ENCODE assay signal across 9 cellular contexts in genomic region chr3:129023909-129024308, GRCh38. TPM values are rescaled to one million over a fixed set of nuclear protein-coding genes. Genes with fewer than 3 reads are reported as not detected.
A peak's percentile ranks its signal among the peaks of the same experiment; 100 is the strongest.
DNase-seq lines count a peak whose midpoint lies in the region; ATAC-seq and TF ChIP-seq lines count a peak whose summit lies in the region.
"Had no signal": no experiment of that assay in that cellular context is flagged by ENCODE, and none has a peak within 500 bp of the region (broad histone marks: within the 10 kb centered on the region; RNA-seq: fewer than 3 reads in every experiment).

No MANE protein-coding gene starts in this region.

- H3K9me3 ChIP-seq in heart right ventricle (no peaks in the 10 kb centered on the region), right atrium auricular region (no peaks in the 10 kb centered on the region), upper lobe of right lung (no peaks in the 10 kb centered on the region)

- H3K27ac ChIP-seq in heart right ventricle (peak overlapping the region in 9 of 10 donors; percentile 7 to 93 (median 72)), right atrium auricular region (no peak overlapping the region), upper lobe of right lung (peak overlapping the region; percentile 72)

- whole genome bisulfite sequencing in heart right ventricle, 2 donors = 73 to 81% methylated on average over 2 of the region's 2 CpGs

- ATAC-seq in heart right ventricle (no peak), esophagus mucosa (peak; percentile 29), upper lobe of right lung (no peak), GM21528 (IDR thresholded peaks at IDR 0.05; ENCODE audit: low FRiP score, unreplicated experiment) (no peak)

- TF ChIP-seq CTCF in heart right ventricle (IDR thresholded peaks at IDR 0.05) = peak in 5 of 9 donors; percentile 9 to 42 (median 22)
- TF ChIP-seq CTCF in right atrium auricular region (IDR thresholded peaks at IDR 0.05) = peak in 1 of 2 donors; percentile 44
- peak; percentile 11 for TF ChIP-seq CTCF in upper lobe of right lung (IDR thresholded peaks at IDR 0.05)
- no peak for TF ChIP-seq CTCF in GM10266 (IDR thresholded peaks at IDR 0.05; ENCODE audit: control insufficient read depth, insufficient read depth, low read depth, missing control alignments)

- H3K4me3 ChIP-seq in heart right ventricle (no peak overlapping the region), right atrium auricular region (no peak overlapping the region), upper lobe of right lung (no peak overlapping the region)

- H3K27me3 ChIP-seq in heart right ventricle (no peaks in the 10 kb centered on the region), right atrium auricular region (no peaks in the 10 kb centered on the region), upper lobe of right lung (no peaks in the 10 kb centered on the region)

- H3K4me1 ChIP-seq in heart right ventricle = peaks cover 9 to 75% (median 34%) of the 10 kb centered on the region in 9 donors
- H3K4me1 ChIP-seq in right atrium auricular region = peaks cover 0 to 62% of the 10 kb centered on the region in 2 donors
- peaks cover 44% of the 10 kb centered on the region for H3K4me1 ChIP-seq in upper lobe of right lung

- H3K36me3 ChIP-seq in heart right ventricle = no peaks in the 10 kb centered on the region
- H3K36me3 ChIP-seq in right atrium auricular region = no peaks in the 10 kb centered on the region
- no peaks in the 10 kb centered on the region for H3K36me3 ChIP-seq in upper lobe of right lung

- DNase-seq in heart right ventricle (no peak), right atrium auricular region (ENCODE audit: low spot score) (no peak), NCI-H69 (lab: John Stamatoyannopoulos, UW) (peak; percentile 43), upper lobe of right lung (no peak), GM10266 (ENCODE audit: extremely low spot score) (no peak)
- DNase-seq in activated effector memory CD4-positive, alpha-beta T cell treated with Interleukin-2 at 50 U/mL for 16 hours = no peak

- intact Hi-C loops in heart right ventricle (cut with DNase I) (loop anchor here in 2 of 10 donors (2.0 kb wide), 2 partner anchors 19 to 53 kb away; no protein-coding TSS in a partner anchor), upper lobe of right lung (cut with DNase I) (no loop called here)

RNA-seq across cellular contexts. Expression of gene EFCC1, which starts 22.8 kb away (rescaled TPM):
- 1 to 10 TPM; 1.0 to 3.3 (median 2.1) TPM for total RNA-seq in heart right ventricle
- polyA plus RNA-seq in heart right ventricle = 1 to 10 TPM; 1.4 to 3.1 TPM
- 1 to 10 TPM; 1.2 to 1.5 TPM for total RNA-seq in right atrium auricular region
- total RNA-seq in esophagus mucosa = 0.20 TPM
- total RNA-seq in upper lobe of right lung = 17.2 TPM

RNA-seq across cellular contexts. Expression of gene CFAP92, which starts 30.0 kb away (rescaled TPM):
- total RNA-seq in heart right ventricle = 1 to 10 TPM in 2 of 10 donors, under 1 TPM in 8; 0.12 to 1.2 (median 0.41) TPM
- polyA plus RNA-seq in heart right ventricle = under 1 TPM; 0.12 to 0.44 TPM
- total RNA-seq in right atrium auricular region = not detected
- 0.80 TPM for total RNA-seq in esophagus mucosa
- total RNA-seq in upper lobe of right lung = 1.9 TPM

RNA-seq across cellular contexts. Expression of gene GP9, which starts 36.7 kb away (rescaled TPM):
- total RNA-seq in heart right ventricle = not detected
- polyA plus RNA-seq in heart right ventricle = under 1 TPM in 1 of 2 donors, not detected in 1; 0.13 TPM
- total RNA-seq in right atrium auricular region = not detected
- total RNA-seq in esophagus mucosa = not detected
- 1.2 TPM for total RNA-seq in upper lobe of right lung
- total RNA-seq: urinary bladder had no signal
- polyA plus RNA-seq: urinary bladder had no signal

Comparison
In these comparisons a context has a peak if more than half of its experiments do, and no peak if none do; other contexts are left out.
1. H3K27ac ChIP-seq: peak in heart right ventricle (9 of 10) and upper lobe of right lung (single experiment); none in right atrium auricular region (0 of 2).